14 cellular contexts compared by ENCODE assay signal in genomic region chr3:122992628-122993570, GRCh38. TPM values are rescaled to one million over a fixed set of nuclear protein-coding genes. Genes with fewer than 3 reads are reported as not detected.
DNase-seq lines count a peak whose midpoint lies in the region; ATAC-seq and TF ChIP-seq lines count a peak whose summit lies in the region.
"Had no signal": no experiment of that assay in that cellular context is flagged by ENCODE, and none has a peak within 500 bp of the region (broad histone marks: within the 10 kb centered on the region; RNA-seq: fewer than 3 reads in every experiment).

No MANE protein-coding gene starts in this region.

- intact Hi-C loops in heart right ventricle (cut with DNase I): loop anchor here in 2 of 10 donors (5.0 kb wide), 2 partner anchors 41 to 46 kb away; no protein-coding TSS in a partner anchor

- H3K4me1 ChIP-seq in SK-N-SH (ENCODE audit: control insufficient read depth in 1 of 2, insufficient read depth in 2 of 2, low read depth in 1 of 2, low read length in 1 of 2) (peaks cover 0 to 42% of the 10 kb centered on the region in 2 experiments; a peak in 1 of 4 replicates), heart right ventricle (peaks cover 0 to 60% (median 29%) of the 10 kb centered on the region in 9 donors)

- ATAC-seq in heart right ventricle: peak in 5 of 8 donors; percentile 18 to 55 (median 31)
- no peak for ATAC-seq in GM18907 (IDR thresholded peaks at IDR 0.05; ENCODE audit: unreplicated experiment)

- peaks cover 53% of the 10 kb centered on the region for H3K27me3 ChIP-seq in MG63
- peaks cover 13% of the 10 kb centered on the region; the same call in 1 of the 2 replicates for H3K27me3 ChIP-seq in SK-N-SH (ENCODE audit: insufficient read depth)
- peaks cover 0 to 14% (median 0%) of the 10 kb centered on the region in 7 donors for H3K27me3 ChIP-seq in heart right ventricle

- CTCF ChIA-PET in SK-N-SH (lab: Yijun Ruan, JAX): interaction anchor here (0.7 to 4.4 kb wide), 8 partner anchors 10 to 50 kb away, joined by 3 to 26 read pairs (median 4); partner anchors contain the start of gene SEMA5B

- no peaks in the 10 kb centered on the region for H4K20me1 ChIP-seq in SK-N-SH (ENCODE audit: insufficient read depth)

- WGBS in SK-N-SH (ENCODE audit: low lambda C conversion rate): 17% methylated on average over 13 of the region's 19 CpGs
- WGBS in heart right ventricle, 2 donors: 61 to 74% methylated on average over 19 of the region's 19 CpGs

- H3K36me3 ChIP-seq in MG63 (no peaks in the 10 kb centered on the region), SK-N-SH (replicated peaks in 1 of 2; ENCODE audit: control insufficient read depth in 1 of 2, insufficient read depth in 2 of 2, low read length in 1 of 2) (no peaks in the 10 kb centered on the region), heart right ventricle (no peaks in the 10 kb centered on the region)
- H3K36me3 ChIP-seq: brain microvascular endothelial cell, suprapubic skin had no signal

- POLR2A ChIA-PET in SK-N-SH (lab: Yijun Ruan, JAX): interaction anchor here (1.3 kb wide), 1 partner anchor 35 kb away, joined by 4 read pairs; the partner anchor contains the start of gene SEMA5B

- no peak overlapping the region for H2AFZ ChIP-seq in SK-N-SH (ENCODE audit: low read depth)

- no peaks in the 10 kb centered on the region for H3F3A ChIP-seq in SK-N-SH (replicated peaks; ENCODE audit: insufficient read depth)

- no peaks in the 10 kb centered on the region for H3K79me2 ChIP-seq in SK-N-SH (ENCODE audit: insufficient read depth)

- DNase-seq in MG63 (peak; percentile 35), SK-N-SH (peak; percentile 70), heart right ventricle (no peak), retina (peak; percentile 77), SIG-M5 treated with dmso at 0.1 percent for 504 hours (lab: John Stamatoyannopoulos, UW; ENCODE audit: unreplicated experiment) (no peak), GDM1 (lab: John Stamatoyannopoulos, UW) (no peak)
- DNase-seq: activated CD4-positive, CD25-positive, alpha-beta regulatory T cell treated with anti-CD3 and anti-CD28 coated beads, Interleukin-2, amount 50 U/mL, for 72 hours; brain microvascular endothelial cell; COR-L47; Karpas-422 had no signal

- TF ChIP-seq CTCF in SK-N-SH (IDR thresholded peaks at IDR 0.05) (no peak), heart right ventricle (IDR thresholded peaks at IDR 0.05) (no peak)

- H3K9me2 ChIP-seq in SK-N-SH: no peaks in the 10 kb centered on the region

- H3K9ac ChIP-seq in SK-N-SH: no peak overlapping the region

- 0 out of 2 replicates have a peak, but pooled peaks have one; percentile 4 for TF ChIP-seq RAD21 in SK-N-SH (IDR thresholded peaks at IDR 0.05; ENCODE audit: low read length)

- H3K4me3 ChIP-seq in MG63 (no peak overlapping the region), SK-N-SH (ENCODE audit: low read depth in 2 of 2, low read length in 1 of 2) (peak overlapping the region in 1 of 2 experiments; percentile 6; a peak in 1 of 4 replicates), heart right ventricle (no peak overlapping the region)
- H3K4me3 ChIP-seq: smooth muscle cell, suprapubic skin had no signal

- no peak for TF ChIP-seq EP300 in SK-N-SH (IDR thresholded peaks at IDR 0.05; ENCODE audit: borderline replicate concordance in 1 of 2, low read depth in 1 of 2, low read length in 1 of 2)

- H3K27ac ChIP-seq in SK-N-SH (ENCODE audit: low read depth in 2 of 2, low read length in 1 of 2): peak overlapping the region in 1 of 2 experiments; percentile 62; a peak in 2 of 4 replicates
- no peak overlapping the region for H3K27ac ChIP-seq in heart right ventricle
- H3K27ac ChIP-seq: brain microvascular endothelial cell, epithelial cell of prostate, suprapubic skin had no signal

- H3K4me2 ChIP-seq in SK-N-SH: no peak overlapping the region

- no peaks in the 10 kb centered on the region for H3K9me3 ChIP-seq in MG63
- H3K9me3 ChIP-seq in SK-N-SH: no peaks in the 10 kb centered on the region
- no peaks in the 10 kb centered on the region for H3K9me3 ChIP-seq in heart right ventricle
- H3K9me3 ChIP-seq: suprapubic skin had no signal

TF ChIP-seq in SK-N-SH, 30 proteins besides CTCF, POLR2A, EP300 and RAD21:
- TF ChIP-seq, protein P1, sequence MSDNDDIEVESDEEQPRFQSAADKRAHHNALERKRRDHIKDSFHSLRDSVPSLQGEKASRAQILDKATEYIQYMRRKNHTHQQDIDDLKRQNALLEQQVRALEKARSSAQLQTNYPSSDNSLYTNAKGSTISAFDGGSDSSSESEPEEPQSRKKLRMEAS (IDR thresholded peaks at IDR 0.05; ENCODE audit: low read depth): no peak
- TF ChIP-seq MXI1 (IDR thresholded peaks at IDR 0.05; ENCODE audit: low read depth, low read length) (0 out of 2 replicates have a peak, but pooled peaks have one; percentile 33), RFX5 (IDR thresholded peaks at IDR 0.05; ENCODE audit: low read length) (no peak), REST (IDR thresholded peaks at IDR 0.05; ENCODE audit: low read depth, low read length) (no peak)
TF ChIP-seq in SK-N-SH: peak in this region for 1.

RNA-seq across cellular contexts. Expression of gene SEMA5B, which starts 34.7 kb away (rescaled TPM):
- total RNA-seq in MG63 (2014; rRNA removed; shearing (Covaris generic); ENCODE audit: low replicate concordance): not detected in 2 replicates
- polyA plus RNA-seq in SK-N-SH (2012; rRNA removed): 0.43 and 0.75 TPM in 2 replicates
- polyA plus RNA-seq in SK-N-SH (2012; cell fraction: cytosol; rRNA removed): 0.08 and 0.16 TPM in 2 replicates
- polyA plus RNA-seq in SK-N-SH (2012; cell fraction: nucleus; rRNA removed): 0.19 and 0.69 TPM in 2 replicates
- total RNA-seq in heart right ventricle: 10 to 100 TPM in 4 of 10 donors, 1 to 10 TPM in 6; 1.3 to 12.7 (median 7.4) TPM
- 10 to 100 TPM in 1 of 2 donors, 1 to 10 TPM in 1; 4.2 to 10.3 TPM for polyA plus RNA-seq in heart right ventricle
- total RNA-seq: smooth muscle cell had no signal
- polyA plus RNA-seq: smooth muscle cell had no signal

Comparison
In these comparisons a context has a peak if more than half of its experiments do, and no peak if none do; other contexts are left out.
1. DNase-seq: peak in MG63 (single experiment), SK-N-SH (single experiment) and retina (single experiment); none in heart right ventricle (0 of 2), SIG-M5 treated with dmso at 0.1 percent for 504 hours (single experiment) and GDM1 (single experiment).